In the genomic region with DNA sequence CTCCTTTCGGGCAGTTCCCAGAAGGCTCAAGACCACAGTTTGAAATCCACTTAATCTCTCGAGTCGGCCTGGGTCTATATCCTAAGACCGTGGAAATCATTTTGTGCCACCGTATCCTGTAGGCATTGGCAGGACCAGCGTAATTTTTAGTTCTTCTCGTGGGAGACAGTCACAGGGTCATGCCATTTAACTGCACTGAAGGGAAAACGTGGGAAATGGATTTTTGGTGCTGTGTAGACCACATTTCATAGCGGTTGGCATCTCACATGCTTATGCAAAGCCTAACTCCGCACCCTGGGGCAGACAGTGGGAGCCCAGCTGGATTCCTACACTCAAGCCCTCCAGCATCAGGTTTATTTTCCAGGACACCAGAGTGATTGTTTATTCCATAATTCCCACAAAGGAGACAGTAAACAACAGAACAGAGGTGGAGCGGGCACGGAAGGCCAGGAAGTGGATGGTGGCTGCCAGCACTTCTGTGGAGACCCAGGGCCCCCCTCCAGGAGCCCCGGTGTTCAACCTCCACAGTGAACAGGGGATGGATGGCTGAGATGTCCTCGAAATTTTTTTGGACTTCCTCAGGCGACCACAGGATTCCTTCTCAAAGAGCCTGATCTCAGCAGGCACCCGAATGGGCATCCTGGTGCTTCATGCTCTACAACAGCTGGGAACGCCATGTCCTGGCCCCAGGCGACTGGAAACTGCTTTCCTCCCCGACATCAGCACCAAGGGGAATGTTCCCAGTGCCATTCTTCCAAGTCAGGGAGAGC, we compare ENCODE assay signal across 23 cellular contexts. TPM values are rescaled to one million over a fixed set of nuclear protein-coding genes. Genes with fewer than 3 reads are reported as not detected.
A peak's percentile ranks its signal among the peaks of the same experiment; 100 is the strongest.
DNase-seq lines count a peak whose midpoint lies in the region; ATAC-seq and TF ChIP-seq lines count a peak whose summit lies in the region.
"Had no signal": no experiment of that assay in that cellular context is flagged by ENCODE, and none has a peak within 500 bp of the region (broad histone marks: within the 10 kb centered on the region; RNA-seq: fewer than 3 reads in every experiment).

No MANE protein-coding gene starts in this region.

- H3K79me2 ChIP-seq in OCI-LY3 (ENCODE audit: low read length) (no peaks in the 10 kb centered on the region), MM.1S (ENCODE audit: low read length) (no peaks in the 10 kb centered on the region)

- H3K9ac ChIP-seq in OCI-LY3 (ENCODE audit: low read length) (no peak overlapping the region), MM.1S (ENCODE audit: low read length) (no peak overlapping the region)

- H3K27ac Mint-ChIP-seq in central memory CD8-positive, alpha-beta T cell (ENCODE audit: low read depth), result no peak overlapping the region
- H3K27ac Mint-ChIP-seq: activated CD8-positive, alpha-beta memory T cell treated with anti-CD3 and anti-CD28 coated beads, Interleukin-2, amount 10 ng/mL, durations not matched to agents 7 days and 5 days; effector memory CD8-positive, alpha-beta T cell; memory B cell had no signal

- no peaks in the 10 kb centered on the region for H3F3A ChIP-seq in MM.1S (ENCODE audit: insufficient read depth, low read length)

- DNase-seq in central memory CD8-positive, alpha-beta T cell (ENCODE audit: low spot score in 2 of 2), result no peak
- peak; percentile 59 for DNase-seq in sigmoid colon
- no peak for DNase-seq in left lobe of liver (ENCODE audit: low spot score)
- DNase-seq in stimulated activated CD4-positive, alpha-beta T cell treated with anti-CD3 and anti-CD28 coated beads, Interleukin-15, amount 100 ng/mL, for 24 hours, result no peak
- DNase-seq in MM.1S, result no peak
- DNase-seq: activated CD4-positive, alpha-beta T cell treated with anti-CD3 and anti-CD28 coated beads for 4 hours; brain microvascular endothelial cell; effector memory CD8-positive, alpha-beta T cell; foreskin keratinocyte; KBM-7; left colon; MG63; NCI-H1436; NCI-H446 treated with DMSO at 0.1 percent for 48 hours; PC-3; Right ventricle myocardium superior; transverse colon had no signal

- TF ChIP-seq POLR2A in sigmoid colon (IDR thresholded peaks at IDR 0.05), result no peak

- H3K4me3 ChIP-seq in OCI-LY3 (ENCODE audit: low read length), result no peak overlapping the region
- no peak overlapping the region for H3K4me3 ChIP-seq in sigmoid colon
- H3K4me3 ChIP-seq in MM.1S (ENCODE audit: low read length), result no peak overlapping the region
- H3K4me3 ChIP-seq: MG63, transverse colon had no signal

- intact Hi-C loops in sigmoid colon (cut with DNase I), result loop anchor here (5.0 kb wide), 2 partner anchors 54 to 114 kb away; no protein-coding TSS in a partner anchor

- no peaks in the 10 kb centered on the region for H3K27me3 Mint-ChIP-seq in central memory CD8-positive, alpha-beta T cell
- H3K27me3 Mint-ChIP-seq: effector memory CD8-positive, alpha-beta T cell; memory B cell had no signal

- 92 to 93% methylated on average over 19 of the region's 19 CpGs for WGBS in sigmoid colon, 2 donors

- H3K4me1 ChIP-seq in OCI-LY3 (ENCODE audit: low read length), result peaks cover 15% of the 10 kb centered on the region
- peaks cover 0 to 23% (median 11%) of the 10 kb centered on the region in 4 donors for H3K4me1 ChIP-seq in sigmoid colon
- H3K4me1 ChIP-seq in MM.1S (ENCODE audit: low read length), result no peaks in the 10 kb centered on the region

- H3K4me1 Mint-ChIP-seq in central memory CD8-positive, alpha-beta T cell, result peaks cover 21% of the 10 kb centered on the region

- no peak for TF ChIP-seq EP300 in sigmoid colon (IDR thresholded peaks at IDR 0.05)

- H3K27ac ChIP-seq in C4-2B, result peak overlapping the region; percentile 94
- no peak overlapping the region for H3K27ac ChIP-seq in OCI-LY3 (ENCODE audit: low read length)
- no peak overlapping the region for H3K27ac ChIP-seq in sigmoid colon
- H3K27ac ChIP-seq in MM.1S (ENCODE audit: low read length), result no peak overlapping the region
- H3K27ac ChIP-seq: brain microvascular endothelial cell, foreskin keratinocyte, transverse colon had no signal

- H3K36me3 Mint-ChIP-seq in central memory CD8-positive, alpha-beta T cell (ENCODE audit: insufficient read depth), result peaks cover 8% of the 10 kb centered on the region
- H3K36me3 Mint-ChIP-seq: memory B cell had no signal

- TF ChIP-seq CTCF in C4-2B (conservative IDR thresholded peaks at IDR 0.05) (no peak), OCI-LY3 (IDR thresholded peaks at IDR 0.05; ENCODE audit: low read depth, low read length) (no peak), sigmoid colon (IDR thresholded peaks at IDR 0.05) (no peak), MM.1S (IDR thresholded peaks at IDR 0.05; ENCODE audit: low read length) (no peak)

- H3K4me2 ChIP-seq in OCI-LY3 (ENCODE audit: low read length) (peak overlapping the region; percentile 44; the same call in 1 of the 2 replicates), MM.1S (ENCODE audit: low read depth, low read length) (no peak overlapping the region)

- no peaks in the 10 kb centered on the region for H3K9me2 ChIP-seq in MM.1S (replicated peaks; ENCODE audit: insufficient read depth, low read length)

- H3K36me3 ChIP-seq in OCI-LY3 (replicated peaks; ENCODE audit: low read depth, low read length), result no peaks in the 10 kb centered on the region
- H3K36me3 ChIP-seq in sigmoid colon, result no peaks in the 10 kb centered on the region
- H3K36me3 ChIP-seq in MM.1S (replicated peaks; ENCODE audit: insufficient read depth, low read length), result no peaks in the 10 kb centered on the region
- H3K36me3 ChIP-seq: brain microvascular endothelial cell, MG63, transverse colon had no signal

- no peak overlapping the region for H2AFZ ChIP-seq in OCI-LY3 (ENCODE audit: low read depth, low read length)
- no peak overlapping the region for H2AFZ ChIP-seq in MM.1S (ENCODE audit: low read length)

- ATAC-seq in central memory CD8-positive, alpha-beta T cell (replicated peaks; ENCODE audit: extremely low read depth, poor library complexity, severe bottlenecking), result no peak
- ATAC-seq in left lobe of liver (no peak), HG02938 (IDR thresholded peaks at IDR 0.05; ENCODE audit: unreplicated experiment) (no peak)
- ATAC-seq: activated CD8-positive, alpha-beta memory T cell treated with anti-CD3 and anti-CD28 coated beads, Interleukin-2, amount 10 ng/mL, durations not matched to agents 7 days and 5 days; effector memory CD8-positive, alpha-beta T cell; esophagus mucosa; foreskin keratinocyte; left colon; PC-3 had no signal

- H4K20me1 ChIP-seq in OCI-LY3 (ENCODE audit: insufficient read depth, low read length) (no peaks in the 10 kb centered on the region), MM.1S (ENCODE audit: insufficient read depth, low read length) (no peaks in the 10 kb centered on the region)

- peak overlapping the region; percentile 19 for H3K4me3 Mint-ChIP-seq in central memory CD8-positive, alpha-beta T cell
- H3K4me3 Mint-ChIP-seq: activated CD8-positive, alpha-beta memory T cell treated with anti-CD3 and anti-CD28 coated beads, Interleukin-2, amount 10 ng/mL, durations not matched to agents 7 days and 5 days; effector memory CD8-positive, alpha-beta T cell; memory B cell had no signal

- H3K27me3 ChIP-seq in OCI-LY3 (ENCODE audit: low read depth, low read length) (peaks cover under 1% of the 10 kb centered on the region), sigmoid colon (no peaks in the 10 kb centered on the region), MM.1S (replicated peaks; ENCODE audit: insufficient read depth, low read length) (peaks cover 89% of the 10 kb centered on the region)
- H3K27me3 ChIP-seq: brain microvascular endothelial cell, foreskin keratinocyte had no signal

- H3K9me3 Mint-ChIP-seq in central memory CD8-positive, alpha-beta T cell, result no peaks in the 10 kb centered on the region
- H3K9me3 Mint-ChIP-seq: effector memory CD8-positive, alpha-beta T cell; memory B cell had no signal

- H3K9me3 ChIP-seq in OCI-LY3 (ENCODE audit: insufficient read depth, low read length) (no peaks in the 10 kb centered on the region), sigmoid colon (no peaks in the 10 kb centered on the region), MM.1S (replicated peaks; ENCODE audit: insufficient read depth, low read length) (no peaks in the 10 kb centered on the region)
- H3K9me3 ChIP-seq: MG63, transverse colon had no signal

RNA-seq across cellular contexts. Expression of a gene that starts 2.8 kb away (rescaled TPM):
- total RNA-seq in sigmoid colon (100 to 1,000 TPM in 1 of 4 donors, 10 to 100 TPM in 3; 41.3 to 102 (median 71.0) TPM), left lobe of liver (9.8 TPM)
- 1 to 10 TPM in 2 of 3 donors, under 1 TPM in 1; 0.92 to 7.5 (median 2.4) TPM for polyA plus RNA-seq in sigmoid colon
